8 cellular contexts compared by ENCODE assay signal in the genomic region with DNA sequence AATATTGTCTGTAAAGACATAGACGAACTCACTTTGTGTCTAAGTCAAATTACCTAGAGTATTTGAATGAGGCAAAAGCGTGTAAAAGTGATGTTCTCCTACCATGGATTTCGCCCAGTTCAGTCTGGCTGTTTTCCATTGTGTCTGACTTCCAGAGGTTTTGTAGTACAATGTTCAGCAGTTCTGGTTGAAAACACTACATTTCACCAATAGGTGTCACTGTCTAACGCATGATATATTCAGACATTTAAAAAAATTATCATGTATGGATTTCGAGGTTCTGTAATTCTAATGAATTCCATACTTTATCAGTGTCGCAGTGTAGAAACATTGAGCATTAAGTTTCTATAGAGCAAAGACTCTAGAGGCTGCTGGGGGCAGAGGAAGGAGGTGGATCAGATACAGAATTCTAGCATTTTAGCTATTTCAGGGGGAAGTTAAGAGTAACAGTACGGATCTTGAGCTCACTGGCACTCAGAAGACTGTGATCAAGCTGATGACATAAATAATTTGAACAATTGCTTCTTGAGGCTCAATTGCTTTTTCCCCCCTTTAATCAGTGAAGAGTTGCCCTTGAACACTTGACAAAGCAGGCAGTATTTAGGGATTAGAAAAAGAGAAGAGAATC.
DNase-seq lines count a peak whose midpoint lies in the region; ATAC-seq and TF ChIP-seq lines count a peak whose summit lies in the region.

No MANE protein-coding gene starts in this region.

- no peaks in the 10 kb centered on the region for H3K9me3 ChIP-seq in mucosa of descending colon

- H3K4me3 ChIP-seq in epithelial cell of proximal tubule (ENCODE audit: low read depth, low read length) (no peak overlapping the region), mucosa of descending colon (no peak overlapping the region)

- peak; percentile 36 for ATAC-seq in activated CD8-positive, alpha-beta memory T cell treated with anti-CD3 and anti-CD28 coated beads, Interleukin-2, amount 10 ng/mL, durations not matched to agents 7 days and 5 days
- peak; percentile 46 for ATAC-seq in mucosa of descending colon
- ATAC-seq in HG03571 (IDR thresholded peaks at IDR 0.05; ENCODE audit: unreplicated experiment) = no peak
- ATAC-seq in HG03097 (IDR thresholded peaks at IDR 0.05; ENCODE audit: low FRiP score, unreplicated experiment) = no peak

- no peak for DNase-seq in activated CD8-positive, alpha-beta memory T cell treated with anti-CD3 and anti-CD28 coated beads, Interleukin-2, amount 10 ng/mL, durations not matched to agents 7 days and 5 days
- DNase-seq in activated CD8-positive, alpha-beta memory T cell treated with anti-CD3 and anti-CD28 coated beads for 24 hours = no peak
- peak; percentile 11 for DNase-seq in HPDE6-E6E7 (ENCODE audit: extremely low spot score)
- peak; percentile 86 for DNase-seq in OCI-M1 (lab: John Stamatoyannopoulos, UW)
- DNase-seq in epithelial cell of proximal tubule (ENCODE audit: low read depth) = peak; percentile 36
- peak in 1 of 3 donors; percentile 28 for DNase-seq in mucosa of descending colon

- TF ChIP-seq CTCF in epithelial cell of proximal tubule (conservative IDR thresholded peaks at IDR 0.05; ENCODE audit: low read depth, low read length) (peak; percentile 71), mucosa of descending colon (IDR thresholded peaks at IDR 0.05) (peak; percentile 34)

- H3K4me1 Mint-ChIP-seq in activated CD8-positive, alpha-beta memory T cell treated with anti-CD3 and anti-CD28 coated beads, Interleukin-2, amount 10 ng/mL, durations not matched to agents 7 days and 5 days = no peaks in the 10 kb centered on the region

- H3K27ac Mint-ChIP-seq in activated CD8-positive, alpha-beta memory T cell treated with anti-CD3 and anti-CD28 coated beads, Interleukin-2, amount 10 ng/mL, durations not matched to agents 7 days and 5 days = no peak overlapping the region

- no peaks in the 10 kb centered on the region for H3K9me3 Mint-ChIP-seq in activated CD8-positive, alpha-beta memory T cell treated with anti-CD3 and anti-CD28 coated beads, Interleukin-2, amount 10 ng/mL, durations not matched to agents 7 days and 5 days (ENCODE audit: low read depth)

- intact Hi-C loops in mucosa of descending colon (cut with DNase I, micrococcal nuclease) = loop anchor here (10.0 kb wide), 2 partner anchors 134 to 144 kb away; no protein-coding TSS in a partner anchor

- peaks cover 10% of the 10 kb centered on the region for H3K27me3 Mint-ChIP-seq in activated CD8-positive, alpha-beta memory T cell treated with anti-CD3 and anti-CD28 coated beads, Interleukin-2, amount 10 ng/mL, durations not matched to agents 7 days and 5 days

- no peaks in the 10 kb centered on the region for H3K36me3 Mint-ChIP-seq in activated CD8-positive, alpha-beta memory T cell treated with anti-CD3 and anti-CD28 coated beads, Interleukin-2, amount 10 ng/mL, durations not matched to agents 7 days and 5 days

- no peaks in the 10 kb centered on the region for H3K36me3 ChIP-seq in mucosa of descending colon (ENCODE audit: low read depth)

- H3K4me1 ChIP-seq in mucosa of descending colon (ENCODE audit: low read depth) = no peaks in the 10 kb centered on the region

- CTCF ChIA-PET in activated CD8-positive, alpha-beta memory T cell treated with anti-CD3 and anti-CD28 coated beads, Interleukin-2, amount 10 ng/mL, durations not matched to agents 7 days and 5 days (lab: Charles Lee) = interaction anchor here (0.7 to 1.4 kb wide), 10 partner anchors 18 to 609 kb away, joined by 3 to 5 read pairs (median 3); no protein-coding TSS in a partner anchor

- H3K4me3 Mint-ChIP-seq in activated CD8-positive, alpha-beta memory T cell treated with anti-CD3 and anti-CD28 coated beads, Interleukin-2, amount 10 ng/mL, durations not matched to agents 7 days and 5 days = no peak overlapping the region

Comparison
In these comparisons a context has a peak if more than half of its experiments do, and no peak if none do; other contexts are left out.
1. ATAC-seq: peak in activated CD8-positive, alpha-beta memory T cell treated with anti-CD3 and anti-CD28 coated beads, Interleukin-2, amount 10 ng/mL, durations not matched to agents 7 days and 5 days (single experiment) and mucosa of descending colon (single experiment); none in HG03571 (single experiment) and HG03097 (single experiment).
2. DNase-seq: peak in HPDE6-E6E7 (single experiment), OCI-M1 (single experiment) and epithelial cell of proximal tubule (single experiment); none in activated CD8-positive, alpha-beta memory T cell treated with anti-CD3 and anti-CD28 coated beads, Interleukin-2, amount 10 ng/mL, durations not matched to agents 7 days and 5 days (single experiment) and activated CD8-positive, alpha-beta memory T cell treated with anti-CD3 and anti-CD28 coated beads for 24 hours (single experiment).